In the genomic region with DNA sequence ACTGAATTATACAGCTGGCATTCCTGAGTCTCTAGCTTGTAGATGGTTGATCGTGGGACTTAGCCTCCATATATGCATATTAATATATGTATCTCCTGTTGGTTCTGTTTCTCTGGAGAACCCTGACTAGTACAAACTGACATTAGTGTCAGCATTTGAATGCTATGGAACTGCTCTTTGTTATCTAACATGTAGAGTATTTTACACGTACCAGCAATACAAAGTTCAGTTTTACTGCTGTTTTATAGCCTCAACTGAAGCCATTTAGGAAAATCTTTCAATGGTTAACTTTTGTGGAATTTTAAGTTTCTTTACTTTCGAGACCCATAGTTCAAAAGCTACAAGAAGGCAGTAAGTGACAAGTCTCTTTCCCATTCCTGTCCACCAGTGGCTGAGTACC, we compare ENCODE assay signal across 21 cellular contexts.
DNase-seq lines count a peak whose midpoint lies in the region; ATAC-seq, FAIRE-seq and TF ChIP-seq lines count a peak whose summit lies in the region.
"Had no signal": no experiment of that assay in that cellular context is flagged by ENCODE, and none has a peak within 500 bp of the region (broad histone marks: within the 10 kb centered on the region; RNA-seq: fewer than 3 reads in every experiment).

No MANE protein-coding gene starts in this region.

- H3K9me3 ChIP-seq in Caco-2 = no peaks in the 10 kb centered on the region; the same call in 1 of the 2 replicates
- H3K9me3 ChIP-seq: BLaER1 had no signal

- peak; percentile 65 for FAIRE-seq in colon (lab: Jason Lieb, UNC)
- FAIRE-seq: GM12878 had no signal

- H3K27me3 ChIP-seq in Caco-2 (replicated peaks; ENCODE audit: control insufficient read depth, insufficient read depth, low read length) = no peaks in the 10 kb centered on the region
- H3K27me3 ChIP-seq in GM23338 (ENCODE audit: insufficient read depth) = no peaks in the 10 kb centered on the region
- H3K27me3 ChIP-seq: BLaER1 had no signal

- TF ChIP-seq CTCF in Caco-2 (IDR thresholded peaks at IDR 0.05; ENCODE audit: insufficient read depth in 1 of 2, low read depth in 1 of 2, low read length in 1 of 2, severe bottlenecking in 1 of 2, unreplicated experiment in 1 of 2) = no peak
- no peak for TF ChIP-seq CTCF in nephron (IDR thresholded peaks at IDR 0.05; ENCODE audit: unreplicated experiment in 3 of 3)
- no peak for TF ChIP-seq CTCF in GM23338 (conservative IDR thresholded peaks at IDR 0.05; ENCODE audit: low read depth in 2 of 2)

- H3K9me2 ChIP-seq in GM23338 (ENCODE audit: insufficient read depth) = peaks cover 8% of the 10 kb centered on the region

- H3K36me3 ChIP-seq in Caco-2 (ENCODE audit: control insufficient read depth, insufficient read depth, low read length) (peaks cover 2% of the 10 kb centered on the region; the same call in 1 of the 2 replicates), GM23338 (ENCODE audit: insufficient read depth) (no peaks in the 10 kb centered on the region; the same call in 1 of the 2 replicates)
- H3K36me3 ChIP-seq: BLaER1 had no signal

- H3K4me1 Mint-ChIP-seq in Caco-2 (ENCODE audit: low read depth, unreplicated experiment) (peaks cover 17% of the 10 kb centered on the region), nephron (no peaks in the 10 kb centered on the region), GM23338 (peaks cover 12% of the 10 kb centered on the region)
- H3K4me1 Mint-ChIP-seq: CD14-positive monocyte; CD4-positive, alpha-beta memory T cell had no signal

- intact Hi-C loops in Caco-2 (cut with micrococcal nuclease; ENCODE audit: unreplicated experiment) = no loop called here
- intact Hi-C loops in left colon (cut with DNase I, micrococcal nuclease) = no loop called here

- no peaks in the 10 kb centered on the region for H3K79me2 ChIP-seq in GM23338 (replicated peaks; ENCODE audit: insufficient read depth)

- H3K4me3 ChIP-seq in Caco-2 (ENCODE audit: low read depth, low read length) (no peak overlapping the region), GM23338 (no peak overlapping the region)
- H3K4me3 ChIP-seq: BLaER1, GM12878 had no signal

- H3K27me3 Mint-ChIP-seq in Caco-2 (ENCODE audit: insufficient read depth, unreplicated experiment) (no peaks in the 10 kb centered on the region), nephron (ENCODE audit: low read depth) (peaks cover 3% of the 10 kb centered on the region), GM23338 (ENCODE audit: insufficient read depth, low read depth, poor library complexity) (peaks cover 14% of the 10 kb centered on the region)
- H3K27me3 Mint-ChIP-seq: CD4-positive, alpha-beta memory T cell had no signal

- no peak overlapping the region for H3K27ac ChIP-seq in GM23338 (ENCODE audit: low read depth)
- H3K27ac ChIP-seq: BLaER1, HL-60 had no signal

- H3F3A ChIP-seq in GM23338 (replicated peaks; ENCODE audit: low read depth) = no peaks in the 10 kb centered on the region

- no TSS peak for BruUV-seq in Caco-2 (replicated peaks; lab: Mats Ljungman, UMichigan)

- H4K20me1 ChIP-seq in GM23338 (replicated peaks; ENCODE audit: insufficient read depth) = no peaks in the 10 kb centered on the region
- H4K20me1 ChIP-seq: BLaER1 had no signal

- H3K4me1 ChIP-seq in Caco-2 (peaks cover 23% of the 10 kb centered on the region), GM23338 (ENCODE audit: insufficient read depth) (peaks cover 14% of the 10 kb centered on the region)
- H3K4me1 ChIP-seq: BLaER1 had no signal

- POLR2A ChIA-PET in Caco-2 (lab: Charles Lee) = no interaction called here

- CTCF ChIA-PET in Caco-2 (lab: Charles Lee) = no interaction called here

- DNase-seq in Caco-2 (peak; percentile 5 to 43), left colon (peak in 1 of 2 donors; percentile 4), GM23338 (ENCODE audit: low spot score) (no peak), ecto neural progenitor cell (ENCODE audit: low spot score) (no peak)
- DNase-seq in activated CD4-positive, alpha-beta T cell treated with anti-CD3 and anti-CD28 coated beads for 4 hours = no peak
- no peak for DNase-seq in central memory CD4-positive, alpha-beta T cell
- DNase-seq: 8988T; Calu3; CD4-positive, alpha-beta memory T cell; DMS79 treated with DMSO at 0.1 percent for 48 hours; GF-D8; GOT3; H7; HFFc6 had no signal

- H3K27ac Mint-ChIP-seq in Caco-2 (ENCODE audit: unreplicated experiment) (peak overlapping the region; percentile 59), nephron (peak overlapping the region in 2 of 3 experiments; percentile 22 to 72), GM23338 (no peak overlapping the region)
- H3K27ac Mint-ChIP-seq: CD14-positive monocyte; CD4-positive, alpha-beta memory T cell; HFFc6 had no signal

- ATAC-seq in left colon (peak; percentile 83), GM23338 (no peak)
- ATAC-seq: HCT116 had no signal

- H3K4me3 Mint-ChIP-seq in Caco-2 (ENCODE audit: unreplicated experiment) (no peak overlapping the region), nephron (no peak overlapping the region), GM23338 (no peak overlapping the region)
- H3K4me3 Mint-ChIP-seq: CD14-positive monocyte; CD4-positive, alpha-beta memory T cell; HFFc6 had no signal

- no peak overlapping the region for H3K4me2 ChIP-seq in GM23338
- H3K4me2 ChIP-seq: BLaER1 had no signal

- H3K36me3 Mint-ChIP-seq in Caco-2 (ENCODE audit: insufficient read depth, unreplicated experiment) (no peaks in the 10 kb centered on the region), nephron (ENCODE audit: low read depth) (no peaks in the 10 kb centered on the region), GM23338 (ENCODE audit: low read depth) (peaks cover 19% of the 10 kb centered on the region)
- H3K36me3 Mint-ChIP-seq: CD14-positive monocyte; CD4-positive, alpha-beta memory T cell had no signal

- H2AFZ ChIP-seq in GM23338 = no peak overlapping the region; the same call in 1 of the 2 replicates

- peaks cover 21% of the 10 kb centered on the region for H3K9me3 Mint-ChIP-seq in Caco-2 (ENCODE audit: unreplicated experiment)
- H3K9me3 Mint-ChIP-seq in nephron = peaks cover 9% of the 10 kb centered on the region
- peaks cover 31% of the 10 kb centered on the region for H3K9me3 Mint-ChIP-seq in GM23338

TF ChIP-seq in GM23338, 12 proteins besides CTCF, POLR2A, EP300 and RAD21 (continues in another document):
- TF ChIP-seq ZNF114 (CRISPR knock-in tag; IDR thresholded peaks at IDR 0.05) = no peak
- TF ChIP-seq, protein P1, sequence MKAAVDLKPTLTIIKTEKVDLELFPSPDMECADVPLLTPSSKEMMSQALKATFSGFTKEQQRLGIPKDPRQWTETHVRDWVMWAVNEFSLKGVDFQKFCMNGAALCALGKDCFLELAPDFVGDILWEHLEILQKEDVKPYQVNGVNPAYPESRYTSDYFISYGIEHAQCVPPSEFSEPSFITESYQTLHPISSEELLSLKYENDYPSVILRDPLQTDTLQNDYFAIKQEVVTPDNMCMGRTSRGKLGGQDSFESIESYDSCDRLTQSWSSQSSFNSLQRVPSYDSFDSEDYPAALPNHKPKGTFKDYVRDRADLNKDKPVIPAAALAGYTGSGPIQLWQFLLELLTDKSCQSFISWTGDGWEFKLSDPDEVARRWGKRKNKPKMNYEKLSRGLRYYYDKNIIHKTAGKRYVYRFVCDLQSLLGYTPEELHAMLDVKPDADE (IDR thresholded peaks at IDR 0.05) = no peak

Comparison
In these comparisons a context has a peak if more than half of its experiments do, and no peak if none do; other contexts are left out.
1. DNase-seq: peak in Caco-2 (2 of 2); none in activated CD4-positive, alpha-beta T cell treated with anti-CD3 and anti-CD28 coated beads for 4 hours (0 of 2), GM23338 (single experiment), central memory CD4-positive, alpha-beta T cell (single experiment) and ecto neural progenitor cell (single experiment).